In genomic region chr17:27602721-27603445, GRCh38 we compare ENCODE assay signal across 9 cellular contexts. TPM values are rescaled to one million over a fixed set of nuclear protein-coding genes. Genes with fewer than 3 reads are reported as not detected.
DNase-seq lines count a peak whose midpoint lies in the region; ATAC-seq, FAIRE-seq and TF ChIP-seq lines count a peak whose summit lies in the region.
"Had no signal": no experiment of that assay in that cellular context is flagged by ENCODE, and none has a peak within 500 bp of the region (broad histone marks: within the 10 kb centered on the region; RNA-seq: fewer than 3 reads in every experiment).

No MANE protein-coding gene starts in this region.

- no peaks in the 10 kb centered on the region for H3K27me3 Mint-ChIP-seq in activated naive CD4-positive, alpha-beta T cell treated with anti-CD3 and anti-CD28 coated beads for 36 hours (ENCODE audit: low read depth)
- H3K27me3 Mint-ChIP-seq in glutamatergic neuron (ENCODE audit: unreplicated experiment) (peaks cover 9% of the 10 kb centered on the region), type B pancreatic cell (no peaks in the 10 kb centered on the region)
- H3K27me3 Mint-ChIP-seq: dendritic cell treated with granulocyte-macrophage colony-stimulating factor and Interleukin-4, amounts not matched to agents 40 ng/mL and 50 ng/mL, for 4 days had no signal

- no peak overlapping the region for H3K4me3 Mint-ChIP-seq in activated naive CD4-positive, alpha-beta T cell treated with anti-CD3 and anti-CD28 coated beads for 36 hours
- H3K4me3 Mint-ChIP-seq in glutamatergic neuron (ENCODE audit: unreplicated experiment) (no peak overlapping the region), type B pancreatic cell (no peak overlapping the region)
- H3K4me3 Mint-ChIP-seq: dendritic cell treated with granulocyte-macrophage colony-stimulating factor and Interleukin-4, amounts not matched to agents 40 ng/mL and 50 ng/mL, for 4 days had no signal

- intact Hi-C loops in activated naive CD4-positive, alpha-beta T cell treated with anti-CD3 and anti-CD28 coated beads for 36 hours (cut with micrococcal nuclease): loop anchor here (1.0 kb wide), 3 partner anchors 44 to 153 kb away; no protein-coding TSS in a partner anchor
- intact Hi-C loops in pancreas (cut with DNase I): loop anchor here in 2 of 3 donors (2.0 to 10.0 kb wide), 4 partner anchors 48 to 248 kb away; no protein-coding TSS in a partner anchor

- no peak overlapping the region for H3K4me3 ChIP-seq in Jurkat, Clone E6-1 (ENCODE audit: low read length)
- no peak overlapping the region for H3K4me3 ChIP-seq in pancreas

- TF ChIP-seq CTCF in glutamatergic neuron (IDR thresholded peaks at IDR 0.05; ENCODE audit: partially characterized antibody, unreplicated experiment) (peak; percentile 96), pancreas (IDR thresholded peaks at IDR 0.05) (peak; percentile 85 to 97 (median 88)), type B pancreatic cell (conservative IDR thresholded peaks at IDR 0.05) (peak; percentile 95)

- FAIRE-seq in pancreas (lab: Jason Lieb, UNC): no peak

- no peaks in the 10 kb centered on the region for H3K9me3 ChIP-seq in pancreas

- H3K27ac ChIP-seq in pancreas: no peak overlapping the region

- H3K36me3 ChIP-seq in pancreas: peaks cover 2 to 52% (median 43%) of the 10 kb centered on the region in 3 donors

- CTCF ChIA-PET in activated naive CD4-positive, alpha-beta T cell treated with anti-CD3 and anti-CD28 coated beads for 36 hours (lab: Charles Lee): interaction anchor here (0.9 to 7.7 kb wide), 23 partner anchors 10 to 366 kb away, joined by 3 to 124 read pairs (median 8); partner anchors contain the start of genes KSR1 and LGALS9

- 53 to 54% methylated on average over 15 of the region's 15 CpGs for WGBS in pancreas, 2 donors

- peaks cover 6 to 8% (median 8%) of the 10 kb centered on the region in 3 donors for H3K4me1 ChIP-seq in pancreas

- no peaks in the 10 kb centered on the region for H3K9me3 Mint-ChIP-seq in activated naive CD4-positive, alpha-beta T cell treated with anti-CD3 and anti-CD28 coated beads for 36 hours
- H3K9me3 Mint-ChIP-seq in glutamatergic neuron (ENCODE audit: unreplicated experiment) (peaks cover 10% of the 10 kb centered on the region), type B pancreatic cell (no peaks in the 10 kb centered on the region)
- H3K9me3 Mint-ChIP-seq: dendritic cell treated with granulocyte-macrophage colony-stimulating factor and Interleukin-4, amounts not matched to agents 40 ng/mL and 50 ng/mL, for 4 days had no signal

- H3K27ac Mint-ChIP-seq in activated naive CD4-positive, alpha-beta T cell treated with anti-CD3 and anti-CD28 coated beads for 36 hours: no peak overlapping the region
- H3K27ac Mint-ChIP-seq in glutamatergic neuron (ENCODE audit: unreplicated experiment) (no peak overlapping the region), type B pancreatic cell (no peak overlapping the region)
- H3K27ac Mint-ChIP-seq: dendritic cell treated with granulocyte-macrophage colony-stimulating factor and Interleukin-4, amounts not matched to agents 40 ng/mL and 50 ng/mL, for 4 days had no signal

- H3K36me3 Mint-ChIP-seq in activated naive CD4-positive, alpha-beta T cell treated with anti-CD3 and anti-CD28 coated beads for 36 hours (ENCODE audit: low read depth): peaks cover 55% of the 10 kb centered on the region
- H3K36me3 Mint-ChIP-seq in glutamatergic neuron (ENCODE audit: unreplicated experiment) (no peaks in the 10 kb centered on the region), type B pancreatic cell (peaks cover 7% of the 10 kb centered on the region)

- DNase-seq in G401 (ENCODE audit: low spot score): peak; percentile 71
- DNase-seq in Jurkat, Clone E6-1 (ENCODE audit: low read depth, low spot score): peak; percentile 61
- peak; percentile 81 for DNase-seq in activated naive CD4-positive, alpha-beta T cell treated with anti-CD3 and anti-CD28 coated beads for 36 hours
- DNase-seq in glutamatergic neuron: peak; percentile 88
- peak; percentile 23 to 85 (median 72) for DNase-seq in pancreas
- DNase-seq in type B pancreatic cell (ENCODE audit: extremely low spot score, unreplicated experiment): peak; percentile 85

- in situ Hi-C loops in G401 (cut with HindIII; ENCODE audit: low sequenced_read_pairs): no loop called here

- H3K27me3 ChIP-seq in pancreas: no peaks in the 10 kb centered on the region

- H3K4me1 Mint-ChIP-seq in activated naive CD4-positive, alpha-beta T cell treated with anti-CD3 and anti-CD28 coated beads for 36 hours (ENCODE audit: low read depth): peaks cover 11% of the 10 kb centered on the region
- H3K4me1 Mint-ChIP-seq in glutamatergic neuron (ENCODE audit: low read depth, unreplicated experiment) (peaks cover 30% of the 10 kb centered on the region), type B pancreatic cell (ENCODE audit: unreplicated experiment) (peaks cover 7% of the 10 kb centered on the region)

- ATAC-seq in SK-N-SH treated with all-trans-retinoic acid at 6 μM for 48 hours: peak; percentile 84
- ATAC-seq in pancreas: peak; percentile 45 to 68 (median 63)
- ATAC-seq in HG03196 (IDR thresholded peaks at IDR 0.05; ENCODE audit: unreplicated experiment): no peak

TF ChIP-seq in SK-N-SH treated with all-trans-retinoic acid at 6 μM for 48 hours, 23 proteins besides CTCF, POLR2A, EP300 and RAD21 (continues in another document):
- no peak for TF ChIP-seq TOX (CRISPR knock-in tag; IDR thresholded peaks at IDR 0.05; ENCODE audit: borderline replicate concordance)
- TF ChIP-seq CREB5 (CRISPR knock-in tag; IDR thresholded peaks at IDR 0.05; ENCODE audit: low read depth): no peak
- no peak for TF ChIP-seq ZFP30 (CRISPR knock-in tag; IDR thresholded peaks at IDR 0.05)
- TF ChIP-seq GLIS3 (CRISPR knock-in tag; IDR thresholded peaks at IDR 0.05): no peak
- TF ChIP-seq POU6F1 (CRISPR knock-in tag; IDR thresholded peaks at IDR 0.05; ENCODE audit: borderline replicate concordance, low read depth): no peak
- no peak for TF ChIP-seq CSRNP3 (CRISPR knock-in tag; IDR thresholded peaks at IDR 0.05)
- no peak for TF ChIP-seq ZNF8 (CRISPR knock-in tag; IDR thresholded peaks at IDR 0.05)
- TF ChIP-seq RARB (CRISPR knock-in tag; IDR thresholded peaks at IDR 0.05): no peak
- no peak for TF ChIP-seq ZC3H10 (CRISPR knock-in tag; IDR thresholded peaks at IDR 0.05)
- no peak for TF ChIP-seq ESRRG (CRISPR knock-in tag; IDR thresholded peaks at IDR 0.05)
- no peak for TF ChIP-seq ZNF70 (CRISPR knock-in tag; IDR thresholded peaks at IDR 0.05)
- TF ChIP-seq ZFP3 (CRISPR knock-in tag; IDR thresholded peaks at IDR 0.05): no peak
- no peak for TF ChIP-seq CSDC2 (CRISPR knock-in tag; IDR thresholded peaks at IDR 0.05)

RNA-seq across cellular contexts. Expression of gene LGALS9, which starts 28.1 kb away (rescaled TPM):
- total RNA-seq in G401 (2014; rRNA removed; shearing (Covaris generic)): not detected in 2 replicates
- 22.1 TPM for polyA plus RNA-seq in Jurkat, Clone E6-1 (2012; ENCODE audit: insufficient read depth, insufficient read length)
- total RNA-seq in activated naive CD4-positive, alpha-beta T cell treated with anti-CD3 and anti-CD28 coated beads for 36 hours: 10 to 100 TPM; 80.2 to 81.1 TPM
- total RNA-seq in glutamatergic neuron (ENCODE audit: unreplicated experiment) (6.5 TPM), pancreas (10 to 100 TPM in 4 of 6 donors, 1 to 10 TPM in 2; 5.2 to 77.3 (median 13.5) TPM), type B pancreatic cell (ENCODE audit: low replicate concordance) (22.5 and 25.3 TPM in 2 replicates)
- polyA plus RNA-seq in pancreas: 10 to 100 TPM; 20.9 to 29.8 TPM
